In genomic region chr14:71394386-71394785, GRCh38 we compare ENCODE assay signal across 20 cellular contexts.
DNase-seq lines count a peak whose midpoint lies in the region; ATAC-seq and TF ChIP-seq lines count a peak whose summit lies in the region.
"Had no signal": no experiment of that assay in that cellular context is flagged by ENCODE, and none has a peak within 500 bp of the region (broad histone marks: within the 10 kb centered on the region; RNA-seq: fewer than 3 reads in every experiment).

No MANE protein-coding gene starts in this region.

- POLR2A ChIA-PET in MCF 10A (lab: Yijun Ruan, JAX): interaction anchor here (1.8 to 1.9 kb wide), 2 partner anchors 38 to 73 kb away, joined by 6 to 9 read pairs; no protein-coding TSS in a partner anchor

- H3K36me3 ChIP-seq in mammary epithelial cell (ENCODE audit: insufficient read depth, low read length): no peaks in the 10 kb centered on the region
- no peaks in the 10 kb centered on the region for H3K36me3 ChIP-seq in thyroid gland

- H3K9ac ChIP-seq in mammary epithelial cell (ENCODE audit: insufficient read depth, low read length): no peak overlapping the region

- TF ChIP-seq CTCF in MCF 10A (IDR thresholded peaks at IDR 0.05; ENCODE audit: unreplicated experiment) (no peak), mammary epithelial cell (conservative IDR thresholded peaks at IDR 0.05 in 1 of 2, IDR thresholded peaks at IDR 0.05 in 1 of 2; ENCODE audit: extremely low read depth in 1 of 2, insufficient read depth in 1 of 2, low read depth in 1 of 2, low read length in 2 of 2) (no peak), chondrocyte (IDR thresholded peaks at IDR 0.05) (no peak), natural killer cell (IDR thresholded peaks at IDR 0.05) (no peak), thyroid gland (IDR thresholded peaks at IDR 0.05) (no peak)

- H4K20me1 ChIP-seq in mammary epithelial cell (ENCODE audit: insufficient read depth, low read length): no peaks in the 10 kb centered on the region

- H3K4me1 ChIP-seq in mammary epithelial cell (ENCODE audit: insufficient read depth, low read length) (no peaks in the 10 kb centered on the region), thyroid gland (no peaks in the 10 kb centered on the region)

- in situ Hi-C loops in mammary epithelial cell (cut with MboI; ENCODE audit: low sequenced_read_pairs in 2 of 2): no loop called here

- H2AFZ ChIP-seq in mammary epithelial cell (ENCODE audit: low read depth, low read length): no peak overlapping the region
- H2AFZ ChIP-seq: PC-9 had no signal

- H3K27ac Mint-ChIP-seq in MCF 10A (ENCODE audit: low read depth, unreplicated experiment) (peak overlapping the region; percentile 61), chondrocyte (ENCODE audit: unreplicated experiment) (peak overlapping the region; percentile 93), natural killer cell (peak overlapping the region; percentile 78 to 84)
- H3K27ac Mint-ChIP-seq: CD4-positive, alpha-beta T cell had no signal

- intact Hi-C loops in MCF 10A (cut with micrococcal nuclease) (no loop called here), mammary epithelial cell (cut with micrococcal nuclease) (no loop called here), natural killer cell (cut with micrococcal nuclease) (loop anchor here (2.0 kb wide), 1 partner anchor 160 kb away; no protein-coding TSS in a partner anchor), thyroid gland (cut with DNase I) (no loop called here), head of caudate nucleus (cut with DNase I) (no loop called here)

- H3K9me3 ChIP-seq in mammary epithelial cell (replicated peaks; ENCODE audit: insufficient read depth, low read length) (no peaks in the 10 kb centered on the region), thyroid gland (no peaks in the 10 kb centered on the region)

- ATAC-seq in natural killer cell: no peak
- ATAC-seq in GM19328 (IDR thresholded peaks at IDR 0.05; ENCODE audit: unreplicated experiment): no peak

- H3K36me3 Mint-ChIP-seq in MCF 10A (ENCODE audit: insufficient read depth, unreplicated experiment): peaks cover 4% of the 10 kb centered on the region
- H3K36me3 Mint-ChIP-seq in chondrocyte (ENCODE audit: low read depth): no peaks in the 10 kb centered on the region
- H3K36me3 Mint-ChIP-seq in natural killer cell: no peaks in the 10 kb centered on the region

- H3K4me1 Mint-ChIP-seq in MCF 10A (ENCODE audit: insufficient read depth, unreplicated experiment) (peaks cover 6% of the 10 kb centered on the region), chondrocyte (ENCODE audit: low read depth) (peaks cover 62% of the 10 kb centered on the region), natural killer cell (peaks cover 32 to 38% of the 10 kb centered on the region in 2 donors)

- H3K4me3 Mint-ChIP-seq in MCF 10A (ENCODE audit: unreplicated experiment) (no peak overlapping the region), chondrocyte (ENCODE audit: unreplicated experiment) (no peak overlapping the region), natural killer cell (no peak overlapping the region)
- H3K4me3 Mint-ChIP-seq: CD4-positive, alpha-beta T cell had no signal

- H3K9me3 Mint-ChIP-seq in MCF 10A (ENCODE audit: unreplicated experiment) (no peaks in the 10 kb centered on the region), chondrocyte (ENCODE audit: low read depth) (no peaks in the 10 kb centered on the region), natural killer cell (no peaks in the 10 kb centered on the region)
- H3K9me3 Mint-ChIP-seq: CD4-positive, alpha-beta T cell had no signal

- CTCF ChIA-PET in MCF 10A (lab: Yijun Ruan, JAX) (interaction anchor here (0.5 to 1.8 kb wide), 3 partner anchors 15 to 142 kb away, joined by 3 to 5 read pairs (median 4); no protein-coding TSS in a partner anchor), mammary epithelial cell (lab: Charles Lee; ENCODE audit: low non-redundant PET) (no interaction called here)

- peaks cover 74% of the 10 kb centered on the region for H3K79me2 ChIP-seq in mammary epithelial cell (ENCODE audit: insufficient read depth, low read length)

- H3K27me3 Mint-ChIP-seq in MCF 10A (ENCODE audit: insufficient read depth, unreplicated experiment) (no peaks in the 10 kb centered on the region), chondrocyte (ENCODE audit: low read depth) (no peaks in the 10 kb centered on the region), natural killer cell (ENCODE audit: low read depth in 2 of 2) (no peaks in the 10 kb centered on the region)
- H3K27me3 Mint-ChIP-seq: CD4-positive, alpha-beta T cell had no signal

- DNase-seq in MCF 10A (ENCODE audit: unreplicated experiment) (no peak), mammary epithelial cell (no peak), chondrocyte (ENCODE audit: low spot score) (no peak), natural killer cell (no peak), thyroid gland (no peak), head of caudate nucleus (no peak)
- no peak for DNase-seq in activated CD4-positive, alpha-beta T cell treated with anti-CD3 and anti-CD28 coated beads, Interleukin-2, amount 50 U/mL, for 1 hour
- DNase-seq: 8988T; CD4-positive, alpha-beta T cell; DMS153; GDM1; GOT3; NCI-H1048; NCI-H1436; NCI-H2029 treated with DMSO at 0.1 percent for 48 hours; NCI-H2171; NCI-H526; PC-9 had no signal

- no peak overlapping the region for H3K27ac ChIP-seq in mammary epithelial cell (ENCODE audit: insufficient read depth, low read depth, low read length)
- H3K27ac ChIP-seq in thyroid gland: no peak overlapping the region
- H3K27ac ChIP-seq: PC-9, RWPE1 had no signal

- BruUV-seq in MCF 10A (replicated peaks; lab: Mats Ljungman, UMichigan): no TSS peak
- BruUV-seq in mammary epithelial cell (replicated peaks; lab: Mats Ljungman, UMichigan): no TSS peak

- no peak overlapping the region for H3K4me2 ChIP-seq in mammary epithelial cell (ENCODE audit: insufficient read depth, low read depth, low read length)
- H3K4me2 ChIP-seq: PC-9 had no signal

- H3K27me3 ChIP-seq in mammary epithelial cell (ENCODE audit: insufficient read depth, low read length): no peaks in the 10 kb centered on the region
- H3K27me3 ChIP-seq in thyroid gland: no peaks in the 10 kb centered on the region

- dilution Hi-C loops in mammary epithelial cell (cut with HindIII; ENCODE audit: low sequenced_read_pairs): no loop called here

- no peak for TF ChIP-seq POLR2A in thyroid gland (IDR thresholded peaks at IDR 0.05)

- H3K4me3 ChIP-seq in mammary epithelial cell (replicated peaks in 1 of 3; ENCODE audit: insufficient read depth in 1 of 3, low read depth in 2 of 3, low read length in 3 of 3): no peak overlapping the region
- H3K4me3 ChIP-seq in thyroid gland (replicated peaks in 1 of 3): no peak overlapping the region
- H3K4me3 ChIP-seq: PC-9 had no signal

- 40% methylated on average over 1 of the region's 2 CpGs for WGBS in mammary epithelial cell (ENCODE audit: low coverage, missing lambda C conversion rate)
- 76 to 87% methylated on average over 2 of the region's 2 CpGs for WGBS in thyroid gland, 2 donors
